In the genomic region with DNA sequence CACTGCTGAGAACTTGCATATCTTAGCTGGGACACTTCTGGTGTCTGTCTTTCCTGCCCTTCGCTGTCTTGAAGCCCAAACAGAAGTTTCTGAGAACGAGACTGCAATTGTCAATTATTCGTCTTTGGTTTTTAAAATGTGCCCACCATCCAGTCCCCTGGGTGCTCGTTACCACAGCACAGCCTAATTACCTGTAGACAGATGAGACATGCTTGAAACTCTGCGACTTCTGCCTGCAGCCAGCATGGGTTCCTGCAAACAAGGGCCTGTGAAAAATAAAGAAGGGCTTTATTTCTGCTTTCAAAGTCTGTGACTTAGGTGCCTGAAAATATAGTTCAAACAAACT, we compare ENCODE assay signal across 15 cellular contexts.
"Had no signal": no experiment of that assay in that cellular context is flagged by ENCODE, and none has a peak within 500 bp of the region (broad histone marks: within the 10 kb centered on the region; RNA-seq: fewer than 3 reads in every experiment).

No MANE protein-coding gene starts in this region.

- ATAC-seq: foreskin keratinocyte, right cardiac atrium had no signal

- DNase-seq: activated CD4-positive, alpha-beta T cell treated with anti-CD3 and anti-CD28 coated beads for 1 hour; activated CD4-positive, alpha-beta T cell treated with anti-CD3 and anti-CD28 coated beads, Interleukin-2, amount 50 U/mL, for 4 hours; activated naive CD4-positive, alpha-beta T cell; activated T-cell treated with anti-CD3 and anti-CD28 coated beads for 4 hours; anterior cingulate cortex; cerebellar nuclear complex; effector CD8-positive, alpha-beta T cell; foreskin keratinocyte; kidney glomerular epithelial cell; mesenchymal stem cell; right cardiac atrium; stimulated activated CD4-positive, alpha-beta T cell treated with anti-CD3 and anti-CD28 coated beads, Interleukin-4, amount 100 ng/mL, for 24 hours; stimulated activated naive CD4-positive, alpha-beta T cell; tibial artery had no signal

- H3K4me3 ChIP-seq: skin epidermis, tibial artery had no signal

- H3K27ac ChIP-seq: foreskin keratinocyte, skin epidermis, tibial artery had no signal

- H3K9me3 ChIP-seq: tibial artery had no signal

- H3K4me1 ChIP-seq: foreskin keratinocyte, tibial artery had no signal

- H3K36me3 ChIP-seq: tibial artery had no signal
